14 cellular contexts compared by ENCODE assay signal in genomic region chr4:168633071-168633470, GRCh38.
DNase-seq lines count a peak whose midpoint lies in the region; ATAC-seq and TF ChIP-seq lines count a peak whose summit lies in the region.
"Had no signal": no experiment of that assay in that cellular context is flagged by ENCODE, and none has a peak within 500 bp of the region (broad histone marks: within the 10 kb centered on the region; RNA-seq: fewer than 3 reads in every experiment).

No MANE protein-coding gene starts in this region.

- peak overlapping the region; percentile 87 for H3K4me3 ChIP-seq in SK-N-MC
- peak overlapping the region; percentile 11 for H3K4me3 ChIP-seq in iPS-18c (ENCODE audit: insufficient read depth, low read depth, low read length)
- peak overlapping the region; percentile 78 to 86 (median 79) for H3K4me3 ChIP-seq in gastrocnemius medialis

- H3K27me3 ChIP-seq in H9 (ENCODE audit: insufficient read depth, low read length) (no peaks in the 10 kb centered on the region; the same call in 1 of the 2 replicates), gastrocnemius medialis (no peaks in the 10 kb centered on the region)

- H3K23me2 ChIP-seq in H9 (ENCODE audit: insufficient read length, low read depth, low read length, poor library complexity, severe bottlenecking) = peaks cover 7% of the 10 kb centered on the region

- H3K9ac ChIP-seq in H9 (ENCODE audit: extremely low read depth, insufficient read length, low read length) (no peak overlapping the region), SK-N-MC (ENCODE audit: insufficient read length) (peak overlapping the region; percentile 45)

- no peak overlapping the region for H3K23ac ChIP-seq in H9 (ENCODE audit: insufficient read length, low read depth, low read length)

- DNase-seq in H9 = no peak
- no peak for DNase-seq in SK-N-MC (ENCODE audit: low read depth, low spot score)
- DNase-seq in gastrocnemius medialis = no peak
- DNase-seq: activated CD4-positive, alpha-beta T cell treated with anti-CD3 and anti-CD28 coated beads, Interleukin-2, amount 50 U/mL, for 4 hours; CD4-positive, alpha-beta T cell; HCEC 1CT; MV-4-11; naive thymus-derived CD4-positive, alpha-beta T cell; stimulated activated naive CD8-positive, alpha-beta T cell treated with anti-CD3 and anti-CD28 coated beads, Interleukin-15, amount 100 ng/mL, for 72 hours had no signal

- H4K20me1 ChIP-seq in H9 (ENCODE audit: control insufficient read depth, insufficient read depth, insufficient read length) = no peaks in the 10 kb centered on the region

- no peak overlapping the region for H2BK5ac ChIP-seq in H9 (ENCODE audit: insufficient read length, low read length)

- ATAC-seq in gastrocnemius medialis (no peak), GM19467 (IDR thresholded peaks at IDR 0.05; ENCODE audit: unreplicated experiment) (no peak), HG03095 (IDR thresholded peaks at IDR 0.05; ENCODE audit: unreplicated experiment) (no peak), HG03442 (IDR thresholded peaks at IDR 0.05; ENCODE audit: unreplicated experiment) (no peak), GM19035 (IDR thresholded peaks at IDR 0.05; ENCODE audit: unreplicated experiment) (no peak)
- ATAC-seq: naive thymus-derived CD4-positive, alpha-beta T cell; stimulated activated naive CD8-positive, alpha-beta T cell treated with anti-CD3 and anti-CD28 coated beads, Interleukin-15, amount 100 ng/mL, for 72 hours had no signal

- no peak for TF ChIP-seq POLR2A in gastrocnemius medialis (IDR thresholded peaks at IDR 0.05)

- WGBS in H9 (ENCODE audit: extremely low coverage, insufficient read length, low lambda C conversion rate) = no CpG with 5 or more reads among the region's 4 CpGs

- intact Hi-C loops in gastrocnemius medialis (cut with DNase I; ENCODE audit: low total_unique reads) = loop anchor here (2.0 to 5.0 kb wide), 3 partner anchors 48 to 121 kb away; no protein-coding TSS in a partner anchor

- H2BK20ac ChIP-seq in H9 (ENCODE audit: low read depth, low read length, poor library complexity, severe bottlenecking) = no peak overlapping the region

- no peaks in the 10 kb centered on the region for H3K36me3 Mint-ChIP-seq in H9 (ENCODE audit: insufficient read depth in 1 of 3, low read depth in 3 of 3)
- H3K36me3 Mint-ChIP-seq: naive thymus-derived CD4-positive, alpha-beta T cell had no signal

- no peak overlapping the region for H3K4ac ChIP-seq in H9 (ENCODE audit: low read depth, low read length)

- H3K27ac ChIP-seq in H9 (ENCODE audit: insufficient read length, low read depth, low read length) (no peak overlapping the region), SK-N-MC (no peak overlapping the region), gastrocnemius medialis (peak overlapping the region; percentile 77 to 89 (median 82))

- H2BK15ac ChIP-seq in H9 (ENCODE audit: low read depth, low read length) = no peak overlapping the region

- in situ Hi-C loops in gastrocnemius medialis (cut with MboI; ENCODE audit: low sequenced_read_pairs in 4 of 4) = no loop called here

- H4K5ac ChIP-seq in H9 (ENCODE audit: insufficient read length, low read depth, low read length) = no peak overlapping the region

- no peak overlapping the region for H4K8ac ChIP-seq in H9 (replicated peaks; ENCODE audit: insufficient read length, low read depth, low read length)

- H3K36me3 ChIP-seq in SK-N-MC (ENCODE audit: insufficient read depth, low read length) (no peaks in the 10 kb centered on the region), gastrocnemius medialis (no peaks in the 10 kb centered on the region)

- H3K14ac ChIP-seq in H9 (ENCODE audit: insufficient read depth, low read length) = no peak overlapping the region

- peaks cover 25% of the 10 kb centered on the region for H3K27me3 Mint-ChIP-seq in H9 (ENCODE audit: low read depth)

- peak overlapping the region; percentile 87 for H3K4me2 ChIP-seq in H9 (ENCODE audit: insufficient read depth, insufficient read length, low read length)

- peaks cover 40 to 56% of the 10 kb centered on the region in 2 experiments for H3K4me1 Mint-ChIP-seq in H9

- no peak overlapping the region for H2BK12ac ChIP-seq in H9 (ENCODE audit: insufficient read length, low read depth, low read length)

- H3K4me1 ChIP-seq in H9 (ENCODE audit: insufficient read depth, low read length) (peaks cover 2% of the 10 kb centered on the region; the same call in 1 of the 2 replicates), gastrocnemius medialis (peaks cover 41 to 56% of the 10 kb centered on the region in 2 donors)

- no peak overlapping the region for H2AK5ac ChIP-seq in H9 (ENCODE audit: insufficient read length, low read length)

- no peak overlapping the region for H3T11ph ChIP-seq in H9 (ENCODE audit: low read length)

- no peak overlapping the region for H2BK120ac ChIP-seq in H9 (ENCODE audit: low read depth, low read length, poor library complexity, severe bottlenecking)

- H4K91ac ChIP-seq in H9 (ENCODE audit: insufficient read length, low read depth, low read length) = no peak overlapping the region

- no peaks in the 10 kb centered on the region for H3K9me3 Mint-ChIP-seq in H9
- H3K9me3 Mint-ChIP-seq: CD4-positive, alpha-beta T cell; stimulated activated naive CD8-positive, alpha-beta T cell treated with anti-CD3 and anti-CD28 coated beads, Interleukin-15, amount 100 ng/mL, for 72 hours had no signal

- no peak overlapping the region for H2AFZ ChIP-seq in H9 (ENCODE audit: low read length)

- H3K79me2 ChIP-seq in H9 (ENCODE audit: insufficient read depth, low read length) = no peaks in the 10 kb centered on the region; the same call in 1 of the 2 replicates

- H3K27ac Mint-ChIP-seq in H9 = no peak overlapping the region
- H3K27ac Mint-ChIP-seq: CD4-positive, alpha-beta T cell; naive thymus-derived CD4-positive, alpha-beta T cell; stimulated activated naive CD8-positive, alpha-beta T cell treated with anti-CD3 and anti-CD28 coated beads, Interleukin-15, amount 100 ng/mL, for 72 hours had no signal

- TF ChIP-seq CTCF in H9 (conservative IDR thresholded peaks at IDR 0.05) (no peak), gastrocnemius medialis (IDR thresholded peaks at IDR 0.05 in 4 of 5, conservative IDR thresholded peaks at IDR 0.05 in 1 of 5) (peak in 1 of 5 experiments; percentile 28)

- H3K79me1 ChIP-seq in H9 (ENCODE audit: insufficient read depth, low read depth, low read length, poor library complexity, severe bottlenecking) = no peaks in the 10 kb centered on the region

- no peaks in the 10 kb centered on the region for H3K9me3 ChIP-seq in H9 (ENCODE audit: control insufficient read depth, low read depth, low read length)
- no peaks in the 10 kb centered on the region for H3K9me3 ChIP-seq in SK-N-MC (ENCODE audit: low read depth, low read length)
- no peaks in the 10 kb centered on the region for H3K9me3 ChIP-seq in iPS-18c (ENCODE audit: control insufficient read depth, insufficient read depth, low read length)
- H3K9me3 ChIP-seq in gastrocnemius medialis = no peaks in the 10 kb centered on the region

- H3K18ac ChIP-seq in H9 (ENCODE audit: insufficient read length, low read depth, low read length) = no peak overlapping the region

- no peak overlapping the region for H3K4me3 Mint-ChIP-seq in H9
- H3K4me3 Mint-ChIP-seq: CD4-positive, alpha-beta T cell; stimulated activated naive CD8-positive, alpha-beta T cell treated with anti-CD3 and anti-CD28 coated beads, Interleukin-15, amount 100 ng/mL, for 72 hours had no signal

- no peak overlapping the region for H3K56ac ChIP-seq in H9 (ENCODE audit: insufficient read length, low read depth, low read length)

Comparison
In these comparisons a context has a peak if more than half of its experiments do, and no peak if none do; other contexts are left out.
1. H3K27ac ChIP-seq: peak in gastrocnemius medialis (4 of 4); none in H9 (single experiment) and SK-N-MC (single experiment).
2. H3K4me3 ChIP-seq: peak in every context shown above with its lines; median percentile 87 in SK-N-MC; 79 in gastrocnemius medialis; 11 in iPS-18c.